In the genomic region with DNA sequence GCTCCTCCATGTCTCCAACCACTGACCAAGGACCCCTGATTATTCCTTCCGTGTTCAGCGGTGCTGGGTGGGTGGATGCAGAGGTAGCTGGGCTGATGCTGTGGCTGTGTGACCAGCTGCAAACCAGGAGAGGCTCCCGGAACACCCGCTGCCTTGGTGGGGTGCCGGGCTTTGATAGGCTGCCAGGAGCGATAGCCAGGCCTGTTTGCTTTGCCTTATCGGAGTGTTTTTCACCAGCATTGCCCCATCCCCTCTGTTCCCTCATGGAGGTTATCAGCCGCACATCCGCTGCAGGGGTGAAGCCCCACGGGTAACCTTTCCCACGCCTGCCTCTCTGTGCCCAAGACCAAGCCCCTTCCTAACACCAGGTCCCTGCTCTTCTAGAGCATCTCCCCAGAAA, we compare ENCODE assay signal across 32 cellular contexts.
"Had no signal": no experiment of that assay in that cellular context is flagged by ENCODE, and none has a peak within 500 bp of the region (broad histone marks: within the 10 kb centered on the region; RNA-seq: fewer than 3 reads in every experiment).

No MANE protein-coding gene starts in this region.

- H3K4me1 Mint-ChIP-seq: activated CD4-positive, alpha-beta T cell treated with anti-CD3 and anti-CD28 coated beads, Interleukin-2, amount 10 ng/mL, durations not matched to agents 24 days and 14 days; activated naive CD4-positive, alpha-beta T cell treated with anti-CD3 and anti-CD28 coated beads, Interleukin-2, amount 10 ng/mL, durations not matched to agents 7 days and 5 days; activated naive CD8-positive, alpha-beta T cell treated with anti-CD3 and anti-CD28 coated beads, Interleukin-2, amount 50 U/mL, for 24 hours had no signal

- H3K9ac ChIP-seq: KMS-11 had no signal

- H3K36me3 Mint-ChIP-seq: activated naive CD4-positive, alpha-beta T cell treated with anti-CD3 and anti-CD28 coated beads, Interleukin-2, amount 10 ng/mL, durations not matched to agents 7 days and 5 days; activated naive CD8-positive, alpha-beta T cell; brain had no signal

- H3K27ac ChIP-seq: KMS-11, VCaP had no signal

- DNase-seq: activated CD4-positive, alpha-beta T cell treated with anti-CD3 and anti-CD28 coated beads for 1 hour; activated CD4-positive, alpha-beta T cell treated with anti-CD3 and anti-CD28 coated beads, Interleukin-2, amount 10 ng/mL, durations not matched to agents 24 days and 14 days; activated CD4-positive, alpha-beta T cell treated with anti-CD3 and anti-CD28 coated beads, Interleukin-2, amount 50 U/mL, for 4 hours; activated CD4-positive, CD25-positive, alpha-beta regulatory T cell; activated CD8-positive, alpha-beta T cell treated with anti-CD3 and anti-CD28 coated beads, Interleukin-2, amount 10 ng/mL, durations not matched to agents 7 days and 5 days; activated naive CD4-positive, alpha-beta T cell treated with anti-CD3 and anti-CD28 coated beads, Interleukin-2, amount 10 ng/mL, durations not matched to agents 7 days and 5 days; activated naive CD8-positive, alpha-beta T cell treated with anti-CD3 and anti-CD28 coated beads, Interleukin-2, amount 50 U/mL, for 24 hours; activated T-cell treated with anti-CD3 and anti-CD28 coated beads, Interleukin-2, amount 50 U/mL, for 24 hours; anterior cingulate cortex; cerebellar nuclear complex; MM.1S; MV-4-11; NCI-H1092; NCI-H1417; NCI-H187 treated with DMSO at 0.1 percent for 48 hours; NCI-H2081; NCI-H2171 treated with DMSO at 0.1 percent for 48 hours; NCI-H2227 treated with DMSO at 0.1 percent for 48 hours; NCI-H446 treated with DMSO at 0.1 percent for 48 hours; NCI-H524; SIG-M5; SW 1271; T-helper 1 cell; T-helper 2 cell; T-helper 9 cell had no signal

- H3K9me3 Mint-ChIP-seq: activated CD4-positive, alpha-beta T cell treated with anti-CD3 and anti-CD28 coated beads, Interleukin-2, amount 10 ng/mL, durations not matched to agents 24 days and 14 days; activated naive CD4-positive, alpha-beta T cell treated with anti-CD3 and anti-CD28 coated beads, Interleukin-2, amount 10 ng/mL, durations not matched to agents 7 days and 5 days; activated naive CD8-positive, alpha-beta T cell treated with anti-CD3 and anti-CD28 coated beads, Interleukin-2, amount 50 U/mL, for 24 hours; activated T-cell treated with anti-CD3 and anti-CD28 coated beads, Interleukin-2, amount 50 U/mL, for 24 hours; activated T-helper 2 cell treated with anti-CD3 and anti-CD28 coated beads, Interferon-gamma antibody, Interleukin-2, Interleukin-4, amounts not matched to agents 10 μg/mL and 5 μg/mL and 100 μg/mL, durations not matched to agents 14 hours and 24 hours and 36 hours had no signal

- ATAC-seq: activated CD8-positive, alpha-beta T cell treated with anti-CD3 and anti-CD28 coated beads, Interleukin-2, amount 10 ng/mL, durations not matched to agents 7 days and 5 days; activated naive CD8-positive, alpha-beta T cell treated with anti-CD3 and anti-CD28 coated beads, Interleukin-2, amount 50 U/mL, for 24 hours; Panc1; SK-N-SH treated with all-trans-retinoic acid at 6 μM for 48 hours had no signal

- H3K27ac Mint-ChIP-seq: activated CD4-positive, alpha-beta T cell treated with anti-CD3 and anti-CD28 coated beads, Interleukin-2, amount 10 ng/mL, durations not matched to agents 24 days and 14 days; activated CD8-positive, alpha-beta T cell treated with anti-CD3 and anti-CD28 coated beads, Interleukin-2, amount 10 ng/mL, durations not matched to agents 7 days and 5 days; activated naive CD4-positive, alpha-beta T cell treated with anti-CD3 and anti-CD28 coated beads, Interleukin-2, amount 10 ng/mL, durations not matched to agents 7 days and 5 days; activated naive CD8-positive, alpha-beta T cell; activated naive CD8-positive, alpha-beta T cell treated with anti-CD3 and anti-CD28 coated beads, Interleukin-2, amount 50 U/mL, for 24 hours; activated T-cell treated with anti-CD3 and anti-CD28 coated beads, Interleukin-2, amount 50 U/mL, for 24 hours; activated T-helper 2 cell treated with anti-CD3 and anti-CD28 coated beads, Interferon-gamma antibody, Interleukin-2, Interleukin-4, amounts not matched to agents 10 μg/mL and 5 μg/mL and 100 μg/mL, durations not matched to agents 14 hours and 24 hours and 36 hours had no signal

- H3K4me3 Mint-ChIP-seq: activated CD4-positive, alpha-beta T cell treated with anti-CD3 and anti-CD28 coated beads, Interleukin-2, amount 10 ng/mL, durations not matched to agents 24 days and 14 days; activated CD8-positive, alpha-beta T cell treated with anti-CD3 and anti-CD28 coated beads, Interleukin-2, amount 10 ng/mL, durations not matched to agents 7 days and 5 days; activated naive CD4-positive, alpha-beta T cell treated with anti-CD3 and anti-CD28 coated beads, Interleukin-2, amount 10 ng/mL, durations not matched to agents 7 days and 5 days; activated naive CD8-positive, alpha-beta T cell; activated naive CD8-positive, alpha-beta T cell treated with anti-CD3 and anti-CD28 coated beads, Interleukin-2, amount 50 U/mL, for 24 hours; activated T-cell treated with anti-CD3 and anti-CD28 coated beads, Interleukin-2, amount 50 U/mL, for 24 hours; brain had no signal

- H3K4me2 ChIP-seq: KMS-11 had no signal
